Comparison of ENCODE assay signal across 8 cellular contexts in genomic region chr3:177041021-177041729, GRCh38.
DNase-seq lines count a peak whose midpoint lies in the region; ATAC-seq and TF ChIP-seq lines count a peak whose summit lies in the region.

No MANE protein-coding gene starts in this region.

- H3K9me3 ChIP-seq in right cardiac atrium (ENCODE audit: control insufficient read depth, low read length) (no peaks in the 10 kb centered on the region), neuronal stem cell (replicated peaks in 1 of 2; ENCODE audit: control insufficient read depth in 2 of 2, insufficient read depth in 1 of 2, low read depth in 1 of 2, low read length in 2 of 2) (peaks cover 0 to 20% of the 10 kb centered on the region in 2 donors)

- no peaks in the 10 kb centered on the region for H3K79me1 ChIP-seq in neuronal stem cell (ENCODE audit: low read depth, low read length)

- no peak overlapping the region for H2BK120ac ChIP-seq in neuronal stem cell (ENCODE audit: low read depth, low read length)

- intact Hi-C loops in activated CD4-positive, alpha-beta T cell treated with anti-CD3 and anti-CD28 coated beads for 36 hours (cut with DNase I, micrococcal nuclease): loop anchor here in 1 of 2 experiments (10.0 kb wide), 1 partner anchor 1344 kb away; no protein-coding TSS in a partner anchor
- intact Hi-C loops in right cardiac atrium (cut with DNase I): no loop called here

- no peak overlapping the region for H3K23ac ChIP-seq in neuronal stem cell (ENCODE audit: low read depth, low read length, poor library complexity)

- WGBS in right cardiac atrium: 36% methylated on average over 2 of the region's 2 CpGs
- WGBS in neuronal stem cell (ENCODE audit: extremely low coverage in 2 of 2, insufficient read length in 2 of 2, insufficient replicate concordance in 1 of 2), 2 donors: no CpG with 5 or more reads among the region's 2 CpGs

- H3K27ac ChIP-seq in right cardiac atrium (ENCODE audit: low read length): peak overlapping the region; percentile 95
- H3K27ac ChIP-seq in temporal lobe (ENCODE audit: low read depth, low read length): peak overlapping the region; percentile 20
- H3K27ac ChIP-seq in neuronal stem cell (replicated peaks; ENCODE audit: low read length): no peak overlapping the region

- H2AFZ ChIP-seq in neuronal stem cell (ENCODE audit: low read length): no peak overlapping the region

- H3K36me3 ChIP-seq in neuronal stem cell (replicated peaks in 1 of 2; ENCODE audit: control insufficient read depth in 2 of 2, insufficient read depth in 2 of 2, low read length in 2 of 2): peaks cover 7 to 100% of the 10 kb centered on the region in 2 donors

- H3K27me3 ChIP-seq in right cardiac atrium (ENCODE audit: control insufficient read depth, insufficient read depth) (no peaks in the 10 kb centered on the region), neuronal stem cell (ENCODE audit: control insufficient read depth in 3 of 3, insufficient read depth in 3 of 3, low read depth in 1 of 3, low read length in 3 of 3) (no peaks in the 10 kb centered on the region)

- peaks cover 31% of the 10 kb centered on the region for H3K4me1 Mint-ChIP-seq in activated CD4-positive, alpha-beta T cell treated with anti-CD3 and anti-CD28 coated beads for 36 hours

- H3K4me3 Mint-ChIP-seq in activated CD4-positive, alpha-beta T cell treated with anti-CD3 and anti-CD28 coated beads for 36 hours: no peak overlapping the region

- no peak for DNase-seq in activated CD4-positive, alpha-beta T cell treated with anti-CD3 and anti-CD28 coated beads for 36 hours
- no peak for DNase-seq in activated CD4-positive, alpha-beta T cell treated with anti-CD3 and anti-CD28 coated beads for 48 hours
- DNase-seq in UCSD-AML1 (lab: John Stamatoyannopoulos, UW; ENCODE audit: unreplicated experiment): peak; percentile 6
- peak; percentile 45 to 61 (median 54) for DNase-seq in right cardiac atrium
- no peak for DNase-seq in NOMO-1 treated with DMSO at 0.1 percent for 48 hours (lab: John Stamatoyannopoulos, UW; ENCODE audit: unreplicated experiment)
- no peak for DNase-seq in GM10266 (ENCODE audit: extremely low spot score)
- no peak for DNase-seq in neuronal stem cell (ENCODE audit: low spot score)

- no peak overlapping the region for H3K18ac ChIP-seq in neuronal stem cell (ENCODE audit: low read length)

- peak overlapping the region; percentile 9 for H3K27ac Mint-ChIP-seq in activated CD4-positive, alpha-beta T cell treated with anti-CD3 and anti-CD28 coated beads for 36 hours

- peaks cover 62% of the 10 kb centered on the region for H3K36me3 Mint-ChIP-seq in activated CD4-positive, alpha-beta T cell treated with anti-CD3 and anti-CD28 coated beads for 36 hours (ENCODE audit: low read depth)

- H2BK5ac ChIP-seq in neuronal stem cell (ENCODE audit: low read length): no peak overlapping the region

- H3K9ac ChIP-seq in neuronal stem cell (ENCODE audit: low read depth, low read length, poor library complexity): no peak overlapping the region

- peaks cover 7% of the 10 kb centered on the region for H3K4me1 ChIP-seq in right cardiac atrium (ENCODE audit: control insufficient read depth, insufficient read depth, low read length)
- H3K4me1 ChIP-seq in neuronal stem cell (ENCODE audit: control insufficient read depth in 2 of 2, insufficient read depth in 1 of 2, low read depth in 1 of 2, low read length in 2 of 2): no peaks in the 10 kb centered on the region

- H3K9me3 Mint-ChIP-seq in activated CD4-positive, alpha-beta T cell treated with anti-CD3 and anti-CD28 coated beads for 36 hours (ENCODE audit: low read depth): peaks cover 2% of the 10 kb centered on the region

- H2BK15ac ChIP-seq in neuronal stem cell (ENCODE audit: low read length): no peak overlapping the region

- H3K14ac ChIP-seq in neuronal stem cell (ENCODE audit: low read length): no peak overlapping the region

- no peaks in the 10 kb centered on the region for H3K27me3 Mint-ChIP-seq in activated CD4-positive, alpha-beta T cell treated with anti-CD3 and anti-CD28 coated beads for 36 hours

- no peak for TF ChIP-seq CTCF in GM10266 (IDR thresholded peaks at IDR 0.05; ENCODE audit: control insufficient read depth, insufficient read depth, low read depth, missing control alignments)

- no peak overlapping the region for H3K4me2 ChIP-seq in neuronal stem cell (ENCODE audit: insufficient read depth, low read length, poor library complexity, severe bottlenecking)

- CTCF ChIA-PET in activated CD4-positive, alpha-beta T cell treated with anti-CD3 and anti-CD28 coated beads for 36 hours (lab: Charles Lee): interaction anchor here (1.0 kb wide), 1 partner anchor 20 kb away, joined by 3 read pairs; no protein-coding TSS in a partner anchor

- H3K4ac ChIP-seq in neuronal stem cell (ENCODE audit: low read length): no peak overlapping the region

- no peak for ATAC-seq in activated CD4-positive, alpha-beta T cell treated with anti-CD3 and anti-CD28 coated beads for 36 hours
- ATAC-seq in right cardiac atrium: peak; percentile 85 to 95

- no peak overlapping the region for H2AK5ac ChIP-seq in neuronal stem cell (ENCODE audit: low read depth, low read length)

- POLR2A ChIA-PET in activated CD4-positive, alpha-beta T cell treated with anti-CD3 and anti-CD28 coated beads for 36 hours (lab: Charles Lee): interaction anchor here (0.7 kb wide), 1 partner anchor 118 kb away, joined by 3 read pairs; no protein-coding TSS in a partner anchor

- no peak overlapping the region for H2BK12ac ChIP-seq in neuronal stem cell (ENCODE audit: low read length)

- no peak overlapping the region for H4K91ac ChIP-seq in neuronal stem cell (ENCODE audit: low read depth, low read length, poor library complexity)

- H4K8ac ChIP-seq in neuronal stem cell (ENCODE audit: low read depth, low read length): no peak overlapping the region

- H3K4me3 ChIP-seq in right cardiac atrium (ENCODE audit: low read length): no peak overlapping the region
- H3K4me3 ChIP-seq in neuronal stem cell (ENCODE audit: low read length in 2 of 2): no peak overlapping the region

Comparison
In these comparisons a context has a peak if more than half of its experiments do, and no peak if none do; other contexts are left out.
1. DNase-seq: peak in UCSD-AML1 (single experiment) and right cardiac atrium (3 of 3); none in activated CD4-positive, alpha-beta T cell treated with anti-CD3 and anti-CD28 coated beads for 36 hours (single experiment), activated CD4-positive, alpha-beta T cell treated with anti-CD3 and anti-CD28 coated beads for 48 hours (single experiment), NOMO-1 treated with DMSO at 0.1 percent for 48 hours (single experiment), GM10266 (single experiment) and neuronal stem cell (single experiment).